ENCODE assay signal across 29 cellular contexts in the genomic region with DNA sequence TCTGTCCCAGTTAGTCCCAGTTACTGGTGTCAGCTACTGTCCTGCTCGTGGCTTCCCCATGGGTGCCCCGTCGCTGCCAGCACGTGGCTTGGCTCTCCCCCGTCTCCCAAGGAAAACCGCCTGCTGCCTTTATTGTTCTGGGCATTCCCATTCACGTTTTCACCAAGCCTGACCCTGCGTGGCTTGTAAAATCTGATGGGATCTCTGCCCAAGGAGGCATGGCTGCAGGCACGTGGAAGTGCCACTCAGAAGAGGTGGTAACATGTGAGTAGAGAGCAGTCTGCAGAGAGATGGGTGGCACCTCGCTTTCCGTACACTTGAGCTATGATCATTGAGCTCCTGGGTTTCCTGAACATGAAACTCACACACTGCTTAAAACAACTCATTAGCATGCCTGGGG.
DNase-seq lines count a peak whose midpoint lies in the region; ATAC-seq, FAIRE-seq and TF ChIP-seq lines count a peak whose summit lies in the region.
"Had no signal": no experiment of that assay in that cellular context is flagged by ENCODE, and none has a peak within 500 bp of the region (broad histone marks: within the 10 kb centered on the region; RNA-seq: fewer than 3 reads in every experiment).

No MANE protein-coding gene starts in this region.

- no peaks in the 10 kb centered on the region for H3K23me2 ChIP-seq in H1 (ENCODE audit: low read depth, low read length)

- H3K27ac ChIP-seq in H1 (ENCODE audit: low read depth, low read length) (no peak overlapping the region), stomach (no peak overlapping the region), MM.1S (ENCODE audit: low read length) (no peak overlapping the region)
- H3K27ac ChIP-seq: C4-2B, SJSA1 had no signal

- H2BK5ac ChIP-seq in H1 (ENCODE audit: low read depth, low read length) = no peak overlapping the region

- no peak overlapping the region for H3K4me2 ChIP-seq in H1 (ENCODE audit: insufficient read depth in 1 of 2, low read depth in 2 of 2, low read length in 2 of 2)
- no peak overlapping the region for H3K4me2 ChIP-seq in MM.1S (ENCODE audit: low read depth, low read length)

- H3K23ac ChIP-seq in H1 (ENCODE audit: insufficient read length) = no peak overlapping the region

- H3K9me3 ChIP-seq in H1 (ENCODE audit: insufficient read depth in 2 of 2, low read depth in 1 of 2, low read length in 1 of 2) (peaks cover 0 to 2% of the 10 kb centered on the region in 2 experiments; a peak in 1 of 4 replicates), stomach (no peaks in the 10 kb centered on the region), MM.1S (replicated peaks; ENCODE audit: insufficient read depth, low read length) (no peaks in the 10 kb centered on the region)
- H3K9me3 ChIP-seq: Caco-2, SJSA1 had no signal

- no peak overlapping the region for H4K5ac ChIP-seq in H1 (ENCODE audit: insufficient read length, low read depth, low read length)

- H4K20me1 ChIP-seq in H1 (replicated peaks in 1 of 2; ENCODE audit: control insufficient read depth in 1 of 2, insufficient read depth in 2 of 2, low read length in 2 of 2) (no peaks in the 10 kb centered on the region), MM.1S (ENCODE audit: insufficient read depth, low read length) (no peaks in the 10 kb centered on the region)

- no peak overlapping the region for H2BK120ac ChIP-seq in H1 (replicated peaks; ENCODE audit: low read depth, low read length)

- H3K27me3 ChIP-seq in H1 (replicated peaks in 1 of 4; ENCODE audit: control insufficient read depth in 3 of 4, extremely low read depth in 1 of 4, insufficient read depth in 3 of 4, low read length in 3 of 4) = no peaks in the 10 kb centered on the region
- H3K27me3 ChIP-seq in stomach = no peaks in the 10 kb centered on the region
- H3K27me3 ChIP-seq in MM.1S (replicated peaks; ENCODE audit: insufficient read depth, low read length) = no peaks in the 10 kb centered on the region
- H3K27me3 ChIP-seq: SJSA1 had no signal

- ATAC-seq in HG02678 (IDR thresholded peaks at IDR 0.05; ENCODE audit: unreplicated experiment) = no peak
- ATAC-seq: CD8-positive, alpha-beta T cell; GM12878; K562 had no signal

- H3K36me3 Mint-ChIP-seq in neural crest cell (ENCODE audit: low read depth) = no peaks in the 10 kb centered on the region
- H3K36me3 Mint-ChIP-seq: CD8-positive, alpha-beta T cell had no signal

- no peak overlapping the region for H3K14ac ChIP-seq in H1 (ENCODE audit: insufficient read length)

- H2BK15ac ChIP-seq in H1 (ENCODE audit: low read length) = no peak overlapping the region

- H3K9ac ChIP-seq in H1 (replicated peaks in 1 of 4; ENCODE audit: extremely low read depth in 1 of 4, low read depth in 3 of 4, low read length in 3 of 4) (no peak overlapping the region), MM.1S (ENCODE audit: low read length) (no peak overlapping the region)

- H3K56ac ChIP-seq in H1 (replicated peaks; ENCODE audit: insufficient read length, low read depth, low read length) = no peak overlapping the region

- H3K79me2 ChIP-seq in H1 (ENCODE audit: control insufficient read depth in 1 of 2, insufficient read depth in 2 of 2, low read length in 2 of 2) = no peaks in the 10 kb centered on the region
- H3K79me2 ChIP-seq in MM.1S (ENCODE audit: low read length) = no peaks in the 10 kb centered on the region

- TF ChIP-seq EP300 in H1 (IDR thresholded peaks at IDR 0.05; ENCODE audit: borderline replicate concordance in 1 of 2, low read depth in 2 of 2, low read length in 2 of 2) (no peak), stomach (IDR thresholded peaks at IDR 0.05) (no peak)

- no peak for TF ChIP-seq CTCF in H1 (IDR thresholded peaks at IDR 0.05; ENCODE audit: control extremely low read depth in 1 of 3, insufficient read depth in 1 of 3, low read depth in 1 of 3, low read length in 3 of 3)
- TF ChIP-seq CTCF in neural crest cell (conservative IDR thresholded peaks at IDR 0.05) = no peak
- TF ChIP-seq CTCF in stomach (IDR thresholded peaks at IDR 0.05) = no peak
- TF ChIP-seq CTCF in MM.1S (IDR thresholded peaks at IDR 0.05; ENCODE audit: low read length) = no peak

- intact Hi-C loops in stomach (cut with DNase I; ENCODE audit: low total_unique reads) = no loop called here

- 93% methylated on average over 11 of the region's 11 CpGs; no CpG with 5 or more reads in 1 of the 2 experiments for WGBS in H1 (ENCODE audit: extremely low coverage in 1 of 2, insufficient coverage in 1 of 2, insufficient read length in 1 of 2, insufficient replicate concordance in 2 of 2, low coverage in 1 of 2, low lambda C conversion rate in 2 of 2, missing lambda C conversion rate in 1 of 2), 2 experiments
- 26 to 62% (median 46%) methylated on average over 11 of the region's 11 CpGs for WGBS in stomach, 5 donors

- H3K4me1 Mint-ChIP-seq in neural crest cell = no peaks in the 10 kb centered on the region
- H3K4me1 Mint-ChIP-seq: B cell had no signal

- DNase-seq in H1 (ENCODE audit: low read depth in 1 of 2, low spot score in 2 of 2) = no peak
- DNase-seq in neural crest cell (ENCODE audit: low read depth, low spot score) = no peak
- peak; percentile 44 for DNase-seq in stomach
- no peak for DNase-seq in medulla oblongata (ENCODE audit: extremely low spot score)
- DNase-seq in MM.1S = no peak
- no peak for DNase-seq in NCI-H524 treated with DMSO at 0.1 percent for 48 hours (lab: John Stamatoyannopoulos, UW)
- DNase-seq: Caco-2; CD8-positive, alpha-beta T cell; DMS79; EL; GDM1; GOT3; HCEC 1CT; Kasumi-1; NCI-H1105 treated with DMSO at 0.1 percent for 48 hours; NCI-H146; NCI-H1930; NCI-H2107; NCI-H446 treated with DMSO at 0.1 percent for 48 hours; NCI-H526 treated with DMSO at 0.1 percent for 48 hours; Right ventricle myocardium superior; RPMI8226 had no signal

- no peak overlapping the region for H2BK12ac ChIP-seq in H1 (ENCODE audit: low read depth, low read length)

- peak overlapping the region; percentile 48; the same call in 1 of the 2 replicates for H4K8ac ChIP-seq in H1 (ENCODE audit: extremely low read depth, insufficient read depth, low read length)

- H4K91ac ChIP-seq in H1 (replicated peaks; ENCODE audit: insufficient read length, low read length) = no peak overlapping the region

- POLR2A ChIA-PET in H1 (lab: Charles Lee; ENCODE audit: partially characterized antibody) = no interaction called here

- H3K36me3 ChIP-seq in H1 (ENCODE audit: control insufficient read depth in 2 of 4, insufficient read depth in 4 of 4, low read length in 3 of 4) (no peaks in the 10 kb centered on the region; a peak in 1 of 8 replicates), stomach (no peaks in the 10 kb centered on the region), MM.1S (replicated peaks; ENCODE audit: insufficient read depth, low read length) (no peaks in the 10 kb centered on the region)
- H3K36me3 ChIP-seq: SJSA1 had no signal

- no peak overlapping the region for H2AK5ac ChIP-seq in H1 (ENCODE audit: low read depth, low read length)

- H2AFZ ChIP-seq in H1 (ENCODE audit: low read length) (peak overlapping the region; percentile 79), MM.1S (ENCODE audit: low read length) (no peak overlapping the region)

- H3K79me1 ChIP-seq in H1 (ENCODE audit: low read depth, low read length) = no peaks in the 10 kb centered on the region

- H3K4me1 ChIP-seq in H1 (replicated peaks in 1 of 4; ENCODE audit: control insufficient read depth in 3 of 4, insufficient read depth in 4 of 4, low read length in 3 of 4) (no peaks in the 10 kb centered on the region), stomach (peaks cover 0 to 16% (median 5%) of the 10 kb centered on the region in 4 donors), MM.1S (ENCODE audit: low read length) (no peaks in the 10 kb centered on the region)
- H3K4me1 ChIP-seq: Caco-2, SJSA1 had no signal

- no peak overlapping the region for H3K4me3 ChIP-seq in H1 (ENCODE audit: extremely low read depth in 1 of 4, insufficient read depth in 2 of 4, low read depth in 3 of 4, low read length in 4 of 4)
- no peak overlapping the region for H3K4me3 ChIP-seq in stomach
- H3K4me3 ChIP-seq in MM.1S (ENCODE audit: low read length) = no peak overlapping the region
- H3K4me3 ChIP-seq: GM12878, K562, SJSA1 had no signal

- no peaks in the 10 kb centered on the region for H3F3A ChIP-seq in MM.1S (ENCODE audit: insufficient read depth, low read length)

- H3K27me3 Mint-ChIP-seq in neural crest cell (ENCODE audit: low read depth) = no peaks in the 10 kb centered on the region
- H3K27me3 Mint-ChIP-seq: B cell had no signal

- H2BK20ac ChIP-seq in H1 (ENCODE audit: low read length) = no peak overlapping the region

- H3K4me3 Mint-ChIP-seq in neural crest cell = no peak overlapping the region
- H3K4me3 Mint-ChIP-seq: B cell; CD8-positive, alpha-beta T cell had no signal

- TF ChIP-seq RAD21 in H1 (IDR thresholded peaks at IDR 0.05 in 1 of 2, conservative IDR thresholded peaks at IDR 0.05 in 1 of 2; ENCODE audit: low read depth in 2 of 2, low read length in 2 of 2) = no peak

- H3K9me3 Mint-ChIP-seq in neural crest cell = peaks cover 5% of the 10 kb centered on the region

- no peaks in the 10 kb centered on the region for H3K9me2 ChIP-seq in MM.1S (replicated peaks; ENCODE audit: insufficient read depth, low read length)

- H3K4ac ChIP-seq in H1 (replicated peaks; ENCODE audit: insufficient read length, low read depth, low read length) = no peak overlapping the region

- H3K18ac ChIP-seq in H1 (ENCODE audit: extremely low read depth, low read length) = no peak overlapping the region

- no peak for FAIRE-seq in H1 (lab: Jason Lieb, UNC)
- FAIRE-seq: GM12878, HTR-8/SVneo, K562 had no signal

- H3K27ac Mint-ChIP-seq in neural crest cell (ENCODE audit: unreplicated experiment) = peak overlapping the region; percentile 9
- H3K27ac Mint-ChIP-seq: B cell; CD8-positive, alpha-beta T cell had no signal

- TF ChIP-seq POLR2A in H1 (IDR thresholded peaks at IDR 0.05; ENCODE audit: control extremely low read depth in 1 of 2, low read depth in 2 of 2, low read length in 2 of 2) (no peak), stomach (IDR thresholded peaks at IDR 0.05) (no peak)

- CTCF ChIA-PET in H1 (lab: Charles Lee; ENCODE audit: partially characterized antibody) = interaction anchor here (1.3 to 1.4 kb wide), 3 partner anchors 11 to 44 kb away, joined by 3 to 5 read pairs (median 3); no protein-coding TSS in a partner anchor

TF ChIP-seq in H1, 55 proteins besides CTCF, POLR2A, EP300 and RAD21 (continues in another document):
- TF ChIP-seq POLR2AphosphoS5 (IDR thresholded peaks at IDR 0.05; ENCODE audit: low read depth, low read length) (no peak), GABPA (IDR thresholded peaks at IDR 0.05; ENCODE audit: borderline replicate concordance, insufficient read depth, low read length) (no peak), JUND (IDR thresholded peaks at IDR 0.05; ENCODE audit: low read length) (no peak), TBP (IDR thresholded peaks at IDR 0.05; ENCODE audit: low read depth, low read length) (no peak), HDAC2 (IDR thresholded peaks at IDR 0.05; ENCODE audit: borderline replicate concordance in 1 of 2, low read depth in 2 of 2, low read length in 2 of 2) (no peak), TCF12 (IDR thresholded peaks at IDR 0.05; ENCODE audit: low read depth, low read length) (no peak), RXRA (IDR thresholded peaks at IDR 0.05; ENCODE audit: insufficient read depth, low read depth, low read length) (no peak)
